In the genomic region with DNA sequence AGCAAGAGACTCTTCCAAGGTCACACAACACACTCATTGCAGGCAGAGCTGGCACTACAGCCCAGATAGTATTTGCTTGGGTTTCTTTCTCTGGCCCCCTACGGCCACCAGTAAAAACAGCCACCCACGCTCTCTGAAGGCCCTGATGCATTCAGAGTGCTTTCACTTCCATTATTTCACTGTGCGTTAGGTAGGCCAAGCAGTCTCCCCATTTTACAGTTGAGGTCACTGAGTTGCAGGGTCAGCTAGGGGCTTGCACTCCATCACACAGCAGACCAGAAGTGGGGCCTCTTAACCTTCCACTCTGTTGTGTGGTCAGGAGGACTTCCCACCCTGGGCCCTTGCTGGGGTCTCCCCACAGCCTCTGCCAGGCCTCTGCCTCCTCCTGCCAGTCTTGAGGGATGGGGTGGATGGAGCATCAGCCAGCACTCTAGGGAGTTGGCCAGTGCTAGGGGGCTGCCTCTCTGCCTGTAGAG, we compare ENCODE assay signal across 7 cellular contexts. TPM values are rescaled to one million over a fixed set of nuclear protein-coding genes. Genes with fewer than 3 reads are reported as not detected.
DNase-seq lines count a peak whose midpoint lies in the region; ATAC-seq lines count a peak whose summit lies in the region.

No MANE protein-coding gene starts in this region.

- peak; percentile 68 for DNase-seq in activated CD4-positive, alpha-beta memory T cell treated with anti-CD3 and anti-CD28 coated beads for 36 hours
- peak; percentile 12 for DNase-seq in sciatic nerve (ENCODE audit: low spot score)
- DNase-seq in DMS53 (lab: John Stamatoyannopoulos, UW): no peak
- no peak for DNase-seq in NCI-H2227 treated with DMSO at 0.1 percent for 48 hours (lab: John Stamatoyannopoulos, UW)
- no peak for DNase-seq in DMS79 (lab: John Stamatoyannopoulos, UW)

- CTCF ChIA-PET in activated CD4-positive, alpha-beta memory T cell treated with anti-CD3 and anti-CD28 coated beads for 36 hours (lab: Charles Lee): interaction anchor here (1.2 to 6.2 kb wide), 6 partner anchors 18 to 38 kb away, joined by 5 to 57 read pairs (median 11); no protein-coding TSS in a partner anchor

- ATAC-seq in GM18861 (IDR thresholded peaks at IDR 0.05; ENCODE audit: unreplicated experiment): peak; percentile 47
- ATAC-seq in GM21825 (IDR thresholded peaks at IDR 0.05; ENCODE audit: unreplicated experiment): peak; percentile 39
- no peak for ATAC-seq in sciatic nerve

- H3K27me3 Mint-ChIP-seq in activated CD4-positive, alpha-beta memory T cell treated with anti-CD3 and anti-CD28 coated beads for 36 hours: no peaks in the 10 kb centered on the region

- H3K9me3 Mint-ChIP-seq in activated CD4-positive, alpha-beta memory T cell treated with anti-CD3 and anti-CD28 coated beads for 36 hours: no peaks in the 10 kb centered on the region

- H3K4me3 Mint-ChIP-seq in activated CD4-positive, alpha-beta memory T cell treated with anti-CD3 and anti-CD28 coated beads for 36 hours: peak overlapping the region; percentile 100

- H3K4me1 Mint-ChIP-seq in activated CD4-positive, alpha-beta memory T cell treated with anti-CD3 and anti-CD28 coated beads for 36 hours (ENCODE audit: low read depth): peaks cover 60% of the 10 kb centered on the region

- peaks cover 42% of the 10 kb centered on the region for H3K36me3 Mint-ChIP-seq in activated CD4-positive, alpha-beta memory T cell treated with anti-CD3 and anti-CD28 coated beads for 36 hours

- POLR2A ChIA-PET in activated CD4-positive, alpha-beta memory T cell treated with anti-CD3 and anti-CD28 coated beads for 36 hours (lab: Charles Lee): interaction anchor here (0.9 to 5.2 kb wide), 9 partner anchors 11 to 86 kb away, joined by 3 to 29 read pairs (median 4); a partner anchor contains a TSS

- H3K27ac Mint-ChIP-seq in activated CD4-positive, alpha-beta memory T cell treated with anti-CD3 and anti-CD28 coated beads for 36 hours: peak overlapping the region; percentile 93

- intact Hi-C loops in activated CD4-positive, alpha-beta memory T cell treated with anti-CD3 and anti-CD28 coated beads for 36 hours (cut with micrococcal nuclease): no loop called here
- intact Hi-C loops in sciatic nerve (cut with DNase I): no loop called here

RNA-seq across cellular contexts. Expression of a gene that starts 2.5 kb away (rescaled TPM):
- 10 to 100 TPM; 57.7 to 58.2 TPM for total RNA-seq in activated CD4-positive, alpha-beta memory T cell treated with anti-CD3 and anti-CD28 coated beads for 36 hours
- total RNA-seq in sciatic nerve: 1.1 TPM

RNA-seq across cellular contexts. Expression of a gene that starts 41.6 kb away (rescaled TPM):
- 10 to 100 TPM; 11.3 to 13.0 TPM for total RNA-seq in activated CD4-positive, alpha-beta memory T cell treated with anti-CD3 and anti-CD28 coated beads for 36 hours
- total RNA-seq in sciatic nerve: 19.9 TPM

Comparison
In these comparisons a context has a peak if more than half of its experiments do, and no peak if none do; other contexts are left out.
1. DNase-seq: peak in activated CD4-positive, alpha-beta memory T cell treated with anti-CD3 and anti-CD28 coated beads for 36 hours (single experiment) and sciatic nerve (single experiment); none in DMS53 (single experiment), NCI-H2227 treated with DMSO at 0.1 percent for 48 hours (single experiment) and DMS79 (single experiment).
2. RNA of a gene that starts 2.5 kb away (total RNA-seq): 57.7 to 58.2 TPM in activated CD4-positive, alpha-beta memory T cell treated with anti-CD3 and anti-CD28 coated beads for 36 hours; 1.1 TPM in sciatic nerve (single experiment); every median in the first group is over 10 times any median in the second.